In the genomic region with DNA sequence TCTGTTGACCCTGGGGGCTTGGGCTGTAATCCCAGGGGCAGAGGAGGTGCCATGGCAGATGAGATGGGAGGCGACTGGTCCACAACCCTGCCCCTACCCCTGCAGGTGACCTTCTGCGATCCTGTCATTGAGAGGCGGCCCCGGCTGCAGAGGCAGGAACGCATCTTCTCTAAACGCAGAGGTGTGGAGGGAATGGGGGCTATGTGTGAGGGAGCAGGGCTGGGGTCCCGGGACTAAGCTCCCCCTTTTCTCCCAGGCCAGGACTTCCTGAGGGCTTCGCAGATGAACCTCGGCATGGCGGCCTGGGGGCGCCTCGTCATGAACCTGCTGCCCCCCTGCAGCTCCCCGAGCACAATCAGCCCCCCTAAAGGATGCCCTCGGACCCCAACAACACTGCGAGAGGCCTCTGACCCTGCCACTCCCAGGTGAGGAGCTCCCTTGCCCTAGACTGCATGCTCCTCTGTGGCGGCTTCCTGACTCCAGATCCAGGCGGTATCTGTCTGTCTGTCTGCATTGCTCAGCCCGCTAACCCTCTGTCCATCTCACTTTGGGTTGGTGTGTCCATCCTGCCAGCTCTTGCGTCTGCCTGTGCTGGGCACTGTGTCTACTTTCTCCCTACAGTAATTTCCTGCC, we compare ENCODE assay signal across 1 cellular context.
TF ChIP-seq lines count a peak whose summit lies in the region.

No MANE protein-coding gene starts in this region.

TF ChIP-seq in K562, 482 proteins besides CTCF, POLR2A, EP300 and RAD21:
- no peak for TF ChIP-seq FOS (IDR thresholded peaks at IDR 0.05; ENCODE audit: extremely low read depth, insufficient read length)
- no peak for TF ChIP-seq SIRT6 (IDR thresholded peaks at IDR 0.05; ENCODE audit: low read depth, low read length)
- TF ChIP-seq ZBTB33 (CRISPR knock-in tag; IDR thresholded peaks at IDR 0.05) = peak; percentile 76; the same call in 1 of the 2 replicates
- no peak for TF ChIP-seq MCM2 (IDR thresholded peaks at IDR 0.05; ENCODE audit: low read depth)
- TF ChIP-seq FOXM1 (IDR thresholded peaks at IDR 0.05; ENCODE audit: low read depth) = no peak
- no peak for TF ChIP-seq FOXM1 (CRISPR knock-in tag; IDR thresholded peaks at IDR 0.05; ENCODE audit: low read depth)
- TF ChIP-seq ZNF445 (CRISPR knock-in tag; IDR thresholded peaks at IDR 0.05; ENCODE audit: low read depth) = no peak
